1 cellular context compared by ENCODE assay signal in the genomic region with DNA sequence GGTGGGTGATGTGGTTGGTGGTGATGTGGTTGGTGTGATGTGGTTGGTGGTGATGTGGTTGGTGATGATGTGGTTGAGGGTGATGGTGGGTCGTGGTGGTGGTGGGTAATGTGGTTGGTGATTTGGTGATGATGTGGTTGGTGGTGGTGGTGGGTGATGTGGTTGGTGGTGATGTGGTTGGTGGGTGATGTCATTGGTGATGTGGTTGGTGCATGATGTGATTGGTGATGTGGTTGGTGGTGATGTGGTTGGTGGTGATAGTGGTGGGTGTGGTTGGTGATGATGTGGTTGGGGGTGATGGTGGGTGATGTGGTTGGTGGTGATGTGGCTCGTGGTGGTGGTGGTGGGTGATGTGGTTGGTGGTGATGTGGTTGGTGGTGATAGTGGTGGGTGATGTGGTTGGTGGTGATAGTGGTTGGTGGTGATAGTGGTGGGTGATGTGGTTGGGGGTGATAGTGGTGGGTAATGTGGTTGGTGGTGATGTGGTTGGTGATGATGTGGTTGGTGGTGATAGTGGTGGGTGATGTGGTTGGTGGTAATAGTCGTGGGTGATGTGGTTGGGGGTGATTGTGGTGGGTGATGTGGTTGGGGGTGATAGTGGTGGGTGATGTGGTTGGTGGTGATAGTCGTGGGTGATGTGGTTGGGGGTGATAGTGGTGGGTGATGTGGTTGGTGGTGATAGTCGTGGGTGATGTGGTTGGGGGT.
TF ChIP-seq lines count a peak whose summit lies in the region.

No MANE protein-coding gene starts in this region.

TF ChIP-seq in H1, 55 proteins besides CTCF, POLR2A, EP300 and RAD21:
- 0 out of 2 replicates have a peak, but pooled peaks have one; percentile 42 for TF ChIP-seq EGR1 (IDR thresholded peaks at IDR 0.05; ENCODE audit: borderline replicate concordance, low read depth, low read length)
TF ChIP-seq in H1: peak in this region for 1; not testable (repeated sequence) for 54.
